In the genomic region with DNA sequence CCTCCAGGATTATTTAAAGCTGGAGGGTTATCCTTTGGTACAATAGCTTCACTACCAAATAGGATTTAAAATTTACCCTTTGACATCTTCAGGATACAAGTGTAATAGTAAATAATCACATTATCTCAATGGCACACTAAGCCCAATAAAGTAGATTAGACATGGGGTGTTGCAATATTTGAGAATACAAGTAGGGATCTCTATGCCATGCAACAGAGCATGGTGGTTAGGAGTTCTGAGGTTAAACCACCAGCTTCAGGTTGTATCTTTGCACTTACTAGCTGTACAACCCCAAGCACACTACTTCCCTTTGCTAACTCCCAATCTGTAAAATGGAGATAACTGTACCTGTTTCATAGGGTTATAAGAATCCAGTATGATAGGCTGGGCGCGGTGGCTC, we compare ENCODE assay signal across 33 cellular contexts. TPM values are rescaled to one million over a fixed set of nuclear protein-coding genes. Genes with fewer than 3 reads are reported as not detected.
A peak's percentile ranks its signal among the peaks of the same experiment; 100 is the strongest.
DNase-seq lines count a peak whose midpoint lies in the region; ATAC-seq, FAIRE-seq and TF ChIP-seq lines count a peak whose summit lies in the region.
"Had no signal": no experiment of that assay in that cellular context is flagged by ENCODE, and none has a peak within 500 bp of the region (broad histone marks: within the 10 kb centered on the region; RNA-seq: fewer than 3 reads in every experiment).

No MANE protein-coding gene starts in this region.

- no peak overlapping the region for H3K27ac ChIP-seq in KMS-11
- peak overlapping the region; percentile 93 for H3K27ac ChIP-seq in SU-DHL-6 (ENCODE audit: low read depth, low read length)
- H3K27ac ChIP-seq: body of pancreas, C4-2B, esophagus muscularis mucosa, sigmoid colon, transverse colon had no signal

- no peaks in the 10 kb centered on the region for H3K9me2 ChIP-seq in SU-DHL-6 (replicated peaks; ENCODE audit: insufficient read depth, low read length)

- H3F3A ChIP-seq in SU-DHL-6 (ENCODE audit: insufficient read depth), result peaks cover 89% of the 10 kb centered on the region

- no peak for TF ChIP-seq CTCF in D721Med (IDR thresholded peaks at IDR 0.05; ENCODE audit: insufficient read depth, missing control alignments)
- TF ChIP-seq CTCF in KMS-11 (conservative IDR thresholded peaks at IDR 0.05; ENCODE audit: low read depth, low read length), result no peak
- no peak for TF ChIP-seq CTCF in SU-DHL-6 (IDR thresholded peaks at IDR 0.05; ENCODE audit: insufficient read depth, low read length, poor library complexity, severe bottlenecking)

- DNase-seq in D721Med (ENCODE audit: insufficient read length, low spot score) (peak; percentile 68), renal cortical epithelial cell (ENCODE audit: low read depth) (peak; percentile 36), AG20443 (ENCODE audit: low spot score) (no peak), cardiac septum (ENCODE audit: low spot score) (no peak)
- DNase-seq in stimulated activated CD4-positive, alpha-beta T cell treated with anti-CD3 and anti-CD28 coated beads, Interleukin-1b, Interleukin-23, amount 100 ng/mL, for 48 hours, result no peak
- DNase-seq: activated CD4-positive, alpha-beta T cell treated with anti-CD3 and anti-CD28 coated beads for 36 hours; activated CD8-positive, alpha-beta T cell treated with anti-CD3 and anti-CD28 coated beads, Interleukin-2, amount 10 ng/mL, durations not matched to agents 7 days and 5 days; activated naive CD4-positive, alpha-beta T cell treated with anti-CD3 and anti-CD28 coated beads, Interleukin-2, amount 50 U/mL, for 16 hours; body of pancreas; Calu3; cerebellar nuclear complex; foreskin fibroblast; HFFc6; left ventricle myocardium superior; MM.1S; naive thymus-derived CD4-positive, alpha-beta T cell; NCI-H1436 treated with DMSO at 0.1 percent for 48 hours; NCI-H226; NCI-H526 treated with DMSO at 0.1 percent for 48 hours; SIG-M5; sigmoid colon; stimulated activated CD4-positive, alpha-beta T cell treated with anti-CD3 and anti-CD28 coated beads, Interleukin-4, amount 100 ng/mL, for 4 hours; T-helper 9 cell; transverse colon had no signal

- no peak overlapping the region for H3K4me3 ChIP-seq in KMS-11 (IDR thresholded peaks at IDR 0.05; ENCODE audit: insufficient read depth, low read depth, low read length)
- H3K4me3 ChIP-seq in SU-DHL-6 (ENCODE audit: insufficient read depth, low read length, poor library complexity, severe bottlenecking), result peak overlapping the region; percentile 30
- H3K4me3 ChIP-seq: body of pancreas, esophagus muscularis mucosa, GM23338, K562, sigmoid colon, transverse colon had no signal

- H3K27me3 ChIP-seq in KMS-11 (ENCODE audit: insufficient read depth, low read depth) (no peaks in the 10 kb centered on the region), SU-DHL-6 (ENCODE audit: low read length) (no peaks in the 10 kb centered on the region)
- H3K27me3 ChIP-seq: body of pancreas, esophagus muscularis mucosa, sigmoid colon, transverse colon had no signal

- peak; percentile 100 for FAIRE-seq in D721Med (lab: Jason Lieb, UNC)
- FAIRE-seq: islet of Langerhans, K562 had no signal

- no peak for ATAC-seq in esophagus mucosa
- ATAC-seq: activated CD4-positive, alpha-beta T cell treated with anti-CD3 and anti-CD28 coated beads for 36 hours; activated CD8-positive, alpha-beta T cell treated with anti-CD3 and anti-CD28 coated beads, Interleukin-2, amount 10 ng/mL, durations not matched to agents 7 days and 5 days; activated T-helper 17 cell treated with anti-CD3 and anti-CD28 coated beads, Interleukin-2, amount 50 U/mL, for 72 hours; body of pancreas; GM23338; K562; left ventricle myocardium superior; naive thymus-derived CD4-positive, alpha-beta T cell had no signal

- H3K9me3 ChIP-seq in SU-DHL-6 (ENCODE audit: insufficient read depth, low read length), result no peaks in the 10 kb centered on the region
- H3K9me3 ChIP-seq: body of pancreas, esophagus muscularis mucosa, sigmoid colon, transverse colon had no signal

- H3K79me2 ChIP-seq in KMS-11 (ENCODE audit: insufficient read depth, low read depth) (peaks cover 98% of the 10 kb centered on the region), SU-DHL-6 (ENCODE audit: insufficient read depth, low read length) (peaks cover 100% of the 10 kb centered on the region)

- H2AFZ ChIP-seq in KMS-11 (ENCODE audit: low read depth) (no peak overlapping the region), SU-DHL-6 (ENCODE audit: low read depth, low read length, severe bottlenecking) (no peak overlapping the region)
- H2AFZ ChIP-seq: GM23338 had no signal

- H3K9ac ChIP-seq in KMS-11 (no peak overlapping the region), SU-DHL-6 (ENCODE audit: low read length) (peak overlapping the region; percentile 33)

- peaks cover 25% of the 10 kb centered on the region for H4K20me1 ChIP-seq in KMS-11 (ENCODE audit: insufficient read depth)
- H4K20me1 ChIP-seq in SU-DHL-6 (ENCODE audit: low read depth, low read length), result 0 out of 2 replicates have a peak, but pooled peaks cover 4% of the 10 kb centered on the region

- peaks cover 100% of the 10 kb centered on the region for H3K4me1 ChIP-seq in KMS-11 (ENCODE audit: low read depth, poor library complexity, severe bottlenecking)

- H3K4me2 ChIP-seq in KMS-11 (peak overlapping the region; percentile 37), SU-DHL-6 (ENCODE audit: low read depth, low read length, poor library complexity, severe bottlenecking) (peak overlapping the region; percentile 86)
- H3K4me2 ChIP-seq: GM23338 had no signal

- H3K36me3 ChIP-seq in KMS-11 (ENCODE audit: insufficient read depth) (no peaks in the 10 kb centered on the region; the same call in 1 of the 2 replicates), SU-DHL-6 (ENCODE audit: low read length) (peaks cover 5% of the 10 kb centered on the region; the same call in 1 of the 2 replicates)
- H3K36me3 ChIP-seq: esophagus muscularis mucosa, sigmoid colon, transverse colon had no signal

- intact Hi-C loops in cardiac septum (cut with DNase I), result no loop called here

RNA-seq across cellular contexts. Expression of a gene that starts 6.2 kb away (rescaled TPM):
- total RNA-seq in renal cortical epithelial cell (33.5 and 38.4 TPM in 2 replicates), esophagus mucosa (175 TPM), cardiac septum (33.4 TPM)

RNA-seq across cellular contexts. Expression of a gene that starts 51.0 kb away (rescaled TPM):
- total RNA-seq in renal cortical epithelial cell (16.5 and 41.1 TPM in 2 replicates), esophagus mucosa (11.2 TPM), cardiac septum (22.4 TPM)

Comparison
In these comparisons a context has a peak if more than half of its experiments do, and no peak if none do; other contexts are left out.
1. DNase-seq: peak in D721Med (single experiment) and renal cortical epithelial cell (single experiment); none in AG20443 (single experiment), stimulated activated CD4-positive, alpha-beta T cell treated with anti-CD3 and anti-CD28 coated beads, Interleukin-1b, Interleukin-23, amount 100 ng/mL, for 48 hours (single experiment) and cardiac septum (single experiment).